Comparison of ENCODE assay signal across 31 cellular contexts in genomic region chr15:68470049-68470738, GRCh38. TPM values are rescaled to one million over a fixed set of nuclear protein-coding genes. Genes with fewer than 3 reads are reported as not detected.
A peak's percentile ranks its signal among the peaks of the same experiment; 100 is the strongest.
DNase-seq lines count a peak whose midpoint lies in the region; ATAC-seq and TF ChIP-seq lines count a peak whose summit lies in the region.
"Had no signal": no experiment of that assay in that cellular context is flagged by ENCODE, and none has a peak within 500 bp of the region (broad histone marks: within the 10 kb centered on the region; RNA-seq: fewer than 3 reads in every experiment).

No MANE protein-coding gene starts in this region.

- CTCF ChIA-PET in activated CD4-positive, alpha-beta memory T cell treated with anti-CD3 and anti-CD28 coated beads, Interleukin-2, amount 10 ng/mL, durations not matched to agents 7 days and 5 days (lab: Charles Lee), result no interaction called here

- no peaks in the 10 kb centered on the region for H3K36me3 Mint-ChIP-seq in stimulated activated memory B cell treated with anti-CD40 and anti-IgM and Interleukin-4, amounts not matched to agents 10 μg/mL and 1 μg/mL and 100 μg/mL, for 72 hours
- H3K36me3 Mint-ChIP-seq in activated CD4-positive, alpha-beta memory T cell treated with anti-CD3 and anti-CD28 coated beads, Interleukin-2, amount 10 ng/mL, durations not matched to agents 7 days and 5 days (ENCODE audit: low read depth), result no peaks in the 10 kb centered on the region
- H3K36me3 Mint-ChIP-seq: activated naive CD4-positive, alpha-beta T cell treated with anti-CD3 and anti-CD28 coated beads, Interleukin-2, amount 50 U/mL, for 24 hours had no signal

- TF ChIP-seq POLR2A in esophagus muscularis mucosa (IDR thresholded peaks at IDR 0.05; ENCODE audit: low read depth) (no peak), esophagus squamous epithelium (IDR thresholded peaks at IDR 0.05) (no peak)

- POLR2A ChIA-PET in activated CD4-positive, alpha-beta memory T cell treated with anti-CD3 and anti-CD28 coated beads, Interleukin-2, amount 10 ng/mL, durations not matched to agents 7 days and 5 days (lab: Charles Lee), result no interaction called here

- DNase-seq in ELF-1 (ENCODE audit: low read depth, low spot score) (peak; percentile 14), esophagus muscularis mucosa (ENCODE audit: extremely low spot score) (peak; percentile 84), GM03348 (ENCODE audit: low spot score) (no peak), esophagus squamous epithelium (lab: John Stamatoyannopoulos, UW) (no peak)
- DNase-seq in activated CD4-positive, alpha-beta memory T cell treated with anti-CD3 and anti-CD28 coated beads, Interleukin-2, amount 10 ng/mL, durations not matched to agents 7 days and 5 days, result no peak
- DNase-seq: activated CD4-positive, alpha-beta T cell treated with anti-CD3 and anti-CD28 coated beads for 4 hours; activated CD8-positive, alpha-beta memory T cell treated with anti-CD3 and anti-CD28 coated beads for 24 hours; activated T-cell treated with anti-CD3 and anti-CD28 coated beads for 4 hours; amniotic stem cell; effector memory CD8-positive, alpha-beta T cell; glutamatergic neuron; islet precursor cell; Karpas-422; mucosa of descending colon; MV-4-11; NCI-H1436; NCI-H2081; NCI-H226; NCI-H526 treated with DMSO at 0.1 percent for 48 hours; nephron progenitor cell; NK-92 treated with Interleukin-12 subunit alpha and Interleukin-12 subunit beta, amount 100 ng/mL, for 24 hours; pancreas; stimulated activated naive CD8-positive, alpha-beta T cell treated with anti-CD3 and anti-CD28 coated beads, Interleukin-15, Interleukin-2, amounts not matched to agents 100 U/mL and 50 U/mL, for 24 hours had no signal

- no peak for TF ChIP-seq EP300 in esophagus muscularis mucosa (IDR thresholded peaks at IDR 0.05)

- H3K27ac Mint-ChIP-seq in stimulated activated memory B cell treated with anti-CD40 and anti-IgM and Interleukin-4, amounts not matched to agents 10 μg/mL and 1 μg/mL and 100 μg/mL, for 72 hours, result no peak overlapping the region
- H3K27ac Mint-ChIP-seq in activated CD4-positive, alpha-beta memory T cell treated with anti-CD3 and anti-CD28 coated beads, Interleukin-2, amount 10 ng/mL, durations not matched to agents 7 days and 5 days, result no peak overlapping the region
- H3K27ac Mint-ChIP-seq: activated naive CD4-positive, alpha-beta T cell treated with anti-CD3 and anti-CD28 coated beads, Interleukin-2, amount 50 U/mL, for 24 hours; effector memory CD8-positive, alpha-beta T cell; nephron progenitor cell had no signal

- H3K27ac ChIP-seq in esophagus muscularis mucosa (replicated peaks in 1 of 4) (no peak overlapping the region), esophagus squamous epithelium (no peak overlapping the region)
- H3K27ac ChIP-seq: cardiac muscle cell, pancreas had no signal

- H3K27me3 Mint-ChIP-seq in stimulated activated memory B cell treated with anti-CD40 and anti-IgM and Interleukin-4, amounts not matched to agents 10 μg/mL and 1 μg/mL and 100 μg/mL, for 72 hours, result peaks cover 36% of the 10 kb centered on the region
- peaks cover 29% of the 10 kb centered on the region for H3K27me3 Mint-ChIP-seq in activated CD4-positive, alpha-beta memory T cell treated with anti-CD3 and anti-CD28 coated beads, Interleukin-2, amount 10 ng/mL, durations not matched to agents 7 days and 5 days

- intact Hi-C loops in esophagus muscularis mucosa (cut with DNase I), result no loop called here
- intact Hi-C loops in esophagus squamous epithelium (cut with DNase I), result no loop called here

- ATAC-seq in SK-N-SH treated with all-trans-retinoic acid at 6 μM for 48 hours (peak; percentile 65), GM21447 (IDR thresholded peaks at IDR 0.05; ENCODE audit: unreplicated experiment) (no peak)
- peak; percentile 18 for ATAC-seq in stimulated activated memory B cell treated with anti-CD40 and anti-IgM and Interleukin-4, amounts not matched to agents 10 μg/mL and 1 μg/mL and 100 μg/mL, for 72 hours
- ATAC-seq: effector memory CD8-positive, alpha-beta T cell; mucosa of descending colon; stimulated activated naive CD8-positive, alpha-beta T cell treated with anti-CD3 and anti-CD28 coated beads, Interleukin-15, Interleukin-2, amounts not matched to agents 100 U/mL and 50 U/mL, for 24 hours had no signal

- no peaks in the 10 kb centered on the region for H3K9me3 Mint-ChIP-seq in stimulated activated memory B cell treated with anti-CD40 and anti-IgM and Interleukin-4, amounts not matched to agents 10 μg/mL and 1 μg/mL and 100 μg/mL, for 72 hours
- no peaks in the 10 kb centered on the region for H3K9me3 Mint-ChIP-seq in activated CD4-positive, alpha-beta memory T cell treated with anti-CD3 and anti-CD28 coated beads, Interleukin-2, amount 10 ng/mL, durations not matched to agents 7 days and 5 days
- H3K9me3 Mint-ChIP-seq: activated naive CD4-positive, alpha-beta T cell treated with anti-CD3 and anti-CD28 coated beads, Interleukin-2, amount 50 U/mL, for 24 hours; effector memory CD8-positive, alpha-beta T cell had no signal

- H3K4me1 ChIP-seq in esophagus muscularis mucosa (peaks cover 0 to 14% (median 12%) of the 10 kb centered on the region in 4 donors), esophagus squamous epithelium (peaks cover 0 to 12% (median 0%) of the 10 kb centered on the region in 3 donors)
- H3K4me1 ChIP-seq: HAP-1 had no signal

- TF ChIP-seq CTCF in esophagus muscularis mucosa (IDR thresholded peaks at IDR 0.05), result no peak
- TF ChIP-seq CTCF in esophagus squamous epithelium (IDR thresholded peaks at IDR 0.05), result no peak

- H3K9me3 ChIP-seq in esophagus muscularis mucosa (no peaks in the 10 kb centered on the region), esophagus squamous epithelium (no peaks in the 10 kb centered on the region)
- H3K9me3 ChIP-seq: mucosa of descending colon, pancreas had no signal

- WGBS in esophagus muscularis mucosa, result 85% methylated on average over 11 of the region's 14 CpGs
- 76 to 95% methylated on average over 4 to 12 of the region's 14 CpGs for WGBS in esophagus squamous epithelium, 2 donors

- H3K4me3 Mint-ChIP-seq in stimulated activated memory B cell treated with anti-CD40 and anti-IgM and Interleukin-4, amounts not matched to agents 10 μg/mL and 1 μg/mL and 100 μg/mL, for 72 hours, result no peak overlapping the region
- H3K4me3 Mint-ChIP-seq in activated CD4-positive, alpha-beta memory T cell treated with anti-CD3 and anti-CD28 coated beads, Interleukin-2, amount 10 ng/mL, durations not matched to agents 7 days and 5 days, result no peak overlapping the region
- H3K4me3 Mint-ChIP-seq: activated naive CD4-positive, alpha-beta T cell treated with anti-CD3 and anti-CD28 coated beads, Interleukin-2, amount 50 U/mL, for 24 hours; effector memory CD8-positive, alpha-beta T cell; nephron progenitor cell had no signal

- no peak overlapping the region for H3K4me3 ChIP-seq in esophagus muscularis mucosa
- no peak overlapping the region for H3K4me3 ChIP-seq in esophagus squamous epithelium
- H3K4me3 ChIP-seq: cardiac muscle cell, coronary artery, HAP-1, mucosa of descending colon, pancreas, smooth muscle cell had no signal

- no peaks in the 10 kb centered on the region for H3K4me1 Mint-ChIP-seq in stimulated activated memory B cell treated with anti-CD40 and anti-IgM and Interleukin-4, amounts not matched to agents 10 μg/mL and 1 μg/mL and 100 μg/mL, for 72 hours
- peaks cover 3% of the 10 kb centered on the region for H3K4me1 Mint-ChIP-seq in activated CD4-positive, alpha-beta memory T cell treated with anti-CD3 and anti-CD28 coated beads, Interleukin-2, amount 10 ng/mL, durations not matched to agents 7 days and 5 days
- H3K4me1 Mint-ChIP-seq: activated naive CD4-positive, alpha-beta T cell treated with anti-CD3 and anti-CD28 coated beads, Interleukin-2, amount 50 U/mL, for 24 hours; nephron progenitor cell had no signal

- H3K27me3 ChIP-seq in esophagus muscularis mucosa (peaks cover 0 to 4% (median 0%) of the 10 kb centered on the region in 4 donors), esophagus squamous epithelium (peaks cover 0 to 18% (median 0%) of the 10 kb centered on the region in 4 donors)
- H3K27me3 ChIP-seq: cardiac muscle cell, pancreas had no signal

- H3K36me3 ChIP-seq in esophagus muscularis mucosa (no peaks in the 10 kb centered on the region), esophagus squamous epithelium (no peaks in the 10 kb centered on the region)
- H3K36me3 ChIP-seq: cardiac muscle cell, HAP-1, pancreas had no signal

TF ChIP-seq in SK-N-SH treated with all-trans-retinoic acid at 6 μM for 48 hours, 23 proteins besides CTCF, POLR2A, EP300 and RAD21 (continues in another document):
- TF ChIP-seq ZFP30 (CRISPR knock-in tag; IDR thresholded peaks at IDR 0.05) (no peak), RARB (CRISPR knock-in tag; IDR thresholded peaks at IDR 0.05) (no peak), ISL1 (CRISPR knock-in tag; IDR thresholded peaks at IDR 0.05) (no peak), TCF4 (CRISPR knock-in tag; IDR thresholded peaks at IDR 0.05; ENCODE audit: borderline replicate concordance) (no peak), ZNF565 (CRISPR knock-in tag; conservative IDR thresholded peaks at IDR 0.05; ENCODE audit: low read depth) (no peak), CSDC2 (CRISPR knock-in tag; IDR thresholded peaks at IDR 0.05) (no peak), ZNF8 (CRISPR knock-in tag; IDR thresholded peaks at IDR 0.05) (no peak), ZFP3 (CRISPR knock-in tag; IDR thresholded peaks at IDR 0.05) (no peak), POU6F1 (CRISPR knock-in tag; IDR thresholded peaks at IDR 0.05; ENCODE audit: borderline replicate concordance, low read depth) (no peak), ARNTL (CRISPR knock-in tag; IDR thresholded peaks at IDR 0.05; ENCODE audit: borderline replicate concordance, low read depth) (no peak), ZNF70 (CRISPR knock-in tag; IDR thresholded peaks at IDR 0.05) (no peak), PPARA (CRISPR knock-in tag; IDR thresholded peaks at IDR 0.05; ENCODE audit: borderline replicate concordance) (no peak), TOX (CRISPR knock-in tag; IDR thresholded peaks at IDR 0.05; ENCODE audit: borderline replicate concordance) (no peak)

RNA-seq across cellular contexts. Expression of gene ITGA11, which starts 38.2 kb away (rescaled TPM):
- total RNA-seq in esophagus muscularis mucosa (10 to 100 TPM in 2 of 4 donors, 1 to 10 TPM in 2; 3.3 to 15.8 (median 8.6) TPM), esophagus squamous epithelium (1 to 10 TPM in 2 of 4 donors, under 1 TPM in 2; 0.19 to 2.9 (median 0.81) TPM)
- total RNA-seq in activated CD4-positive, alpha-beta memory T cell treated with anti-CD3 and anti-CD28 coated beads, Interleukin-2, amount 10 ng/mL, durations not matched to agents 7 days and 5 days, result under 1 TPM; 0.20 to 0.73 TPM

Comparison
In these comparisons a context has a peak if more than half of its experiments do, and no peak if none do; other contexts are left out.
1. DNase-seq: peak in ELF-1 (single experiment) and esophagus muscularis mucosa (single experiment); none in activated CD4-positive, alpha-beta memory T cell treated with anti-CD3 and anti-CD28 coated beads, Interleukin-2, amount 10 ng/mL, durations not matched to agents 7 days and 5 days (single experiment), GM03348 (single experiment) and esophagus squamous epithelium (single experiment).